Comparison of ENCODE assay signal across 7 cellular contexts in genomic region chr5:31531543-31531887, GRCh38. TPM values are rescaled to one million over a fixed set of nuclear protein-coding genes. Genes with fewer than 3 reads are reported as not detected.
A peak's percentile ranks its signal among the peaks of the same experiment; 100 is the strongest.
DNase-seq lines count a peak whose midpoint lies in the region; ATAC-seq, FAIRE-seq and TF ChIP-seq lines count a peak whose summit lies in the region.

No MANE protein-coding gene starts in this region.

- no peaks in the 10 kb centered on the region for H3K27me3 ChIP-seq in HUES64 (ENCODE audit: insufficient read depth, low read length)
- no peaks in the 10 kb centered on the region for H3K27me3 ChIP-seq in naive thymus-derived CD4-positive, alpha-beta T cell (ENCODE audit: control insufficient read depth in 2 of 2, insufficient read depth in 2 of 2, low read length in 2 of 2)

- TF ChIP-seq CTCF in WTC11 (IDR thresholded peaks at IDR 0.05) = no peak

- intact Hi-C loops in naive thymus-derived CD4-positive, alpha-beta T cell (cut with micrococcal nuclease) = loop anchor here in 1 of 2 donors (2.0 kb wide), 1 partner anchor 911 kb away; no protein-coding TSS in a partner anchor

- H3K4me3 Mint-ChIP-seq in WTC11 = peak overlapping the region; percentile 99
- peak overlapping the region; percentile 93 to 100 (median 98) for H3K4me3 Mint-ChIP-seq in naive thymus-derived CD4-positive, alpha-beta T cell

- H3K4me1 ChIP-seq in HUES64 (ENCODE audit: insufficient read depth, low read length) = 0 out of 2 replicates have a peak, but pooled peaks cover 4% of the 10 kb centered on the region
- H3K4me1 ChIP-seq in naive thymus-derived CD4-positive, alpha-beta T cell (ENCODE audit: control insufficient read depth in 2 of 2, insufficient read depth in 2 of 2, low read length in 2 of 2) = peaks cover 13 to 24% of the 10 kb centered on the region in 2 donors

- peak; percentile 28 for DNase-seq in GM12892 (ENCODE audit: insufficient read length)
- no peak for DNase-seq in WTC11 (ENCODE audit: low spot score)
- no peak for DNase-seq in epithelial cell of prostate (ENCODE audit: low read depth, low spot score)
- peak in 3 of 9 donors; percentile 8 to 45 (median 22) for DNase-seq in naive thymus-derived CD4-positive, alpha-beta T cell
- DNase-seq in urothelium cell line (ENCODE audit: low spot score) = peak; percentile 37

- CTCF ChIA-PET in WTC11 (lab: Charles Lee) = interaction anchor here (1.0 to 2.2 kb wide), 5 partner anchors 105 to 562 kb away, joined by 3 to 13 read pairs (median 3); no protein-coding TSS in a partner anchor
- CTCF ChIA-PET in naive thymus-derived CD4-positive, alpha-beta T cell (lab: Charles Lee) = interaction anchor here (0.7 kb wide), 1 partner anchor 11 kb away, joined by 3 read pairs; no protein-coding TSS in a partner anchor

- ATAC-seq in GM21619 (IDR thresholded peaks at IDR 0.05; ENCODE audit: unreplicated experiment) (peak; percentile 32), WTC11 (peak; percentile 1; the same call in 1 of the 2 replicates)
- ATAC-seq in naive thymus-derived CD4-positive, alpha-beta T cell = peak; percentile 31

- WGBS in HUES64 = under 1% methylated on average over 12 of the region's 13 CpGs

- H3K27ac ChIP-seq in HUES64 (ENCODE audit: low read depth, low read length) = peak overlapping the region; percentile 33; the same call in 1 of the 2 replicates
- peak overlapping the region; percentile 74 for H3K27ac ChIP-seq in epithelial cell of prostate
- H3K27ac ChIP-seq in naive thymus-derived CD4-positive, alpha-beta T cell (ENCODE audit: low read depth, low read length) = peak overlapping the region; percentile 89

- peak overlapping the region; percentile 80 for H3K9ac ChIP-seq in HUES64 (ENCODE audit: low read depth, low read length)

- peaks cover 46% of the 10 kb centered on the region for H3K36me3 Mint-ChIP-seq in WTC11
- H3K36me3 Mint-ChIP-seq in naive thymus-derived CD4-positive, alpha-beta T cell = peaks cover 17 to 42% (median 30%) of the 10 kb centered on the region in 5 donors

- no peak for TF ChIP-seq POLR2A in GM12892 (IDR thresholded peaks at IDR 0.05; ENCODE audit: low read depth, low read length)

- FAIRE-seq in GM12892 (lab: Jason Lieb, UNC) (no peak), urothelium cell line (lab: Jason Lieb, UNC) (no peak)

- H3K27me3 Mint-ChIP-seq in WTC11 (ENCODE audit: low read depth) = no peaks in the 10 kb centered on the region
- H3K27me3 Mint-ChIP-seq in naive thymus-derived CD4-positive, alpha-beta T cell = no peaks in the 10 kb centered on the region

- POLR2A ChIA-PET in WTC11 (lab: Charles Lee) = interaction anchor here (0.8 to 1.6 kb wide), 4 partner anchors 9 to 39 kb away, joined by 3 to 5 read pairs (median 4); no protein-coding TSS in a partner anchor
- POLR2A ChIA-PET in naive thymus-derived CD4-positive, alpha-beta T cell (lab: Charles Lee) = interaction anchor here (1.0 to 2.0 kb wide), 3 partner anchors 12 to 913 kb away, joined by 3 to 4 read pairs (median 3); partner anchors contain the start of genes GOLPH3 and ZFR

- H3K9me3 Mint-ChIP-seq in WTC11 = no peaks in the 10 kb centered on the region
- H3K9me3 Mint-ChIP-seq in naive thymus-derived CD4-positive, alpha-beta T cell = no peaks in the 10 kb centered on the region

- peak overlapping the region; percentile 97 for H3K27ac Mint-ChIP-seq in WTC11
- peak overlapping the region; percentile 83 to 96 (median 90) for H3K27ac Mint-ChIP-seq in naive thymus-derived CD4-positive, alpha-beta T cell

- H3K4me3 ChIP-seq in HUES64 (ENCODE audit: low read length) = peak overlapping the region; percentile 92
- H3K4me3 ChIP-seq in naive thymus-derived CD4-positive, alpha-beta T cell (ENCODE audit: low read length) = peak overlapping the region; percentile 97

- H3K9me3 ChIP-seq in HUES64 (ENCODE audit: insufficient read depth, low read depth, low read length) = no peaks in the 10 kb centered on the region
- H3K9me3 ChIP-seq in naive thymus-derived CD4-positive, alpha-beta T cell (ENCODE audit: control insufficient read depth in 2 of 3, low read length in 3 of 3) = no peaks in the 10 kb centered on the region

- H3K4me1 Mint-ChIP-seq in WTC11 = peaks cover 18% of the 10 kb centered on the region
- peaks cover 30 to 83% (median 72%) of the 10 kb centered on the region in 7 donors for H3K4me1 Mint-ChIP-seq in naive thymus-derived CD4-positive, alpha-beta T cell

- peaks cover 59% of the 10 kb centered on the region for H3K36me3 ChIP-seq in HUES64 (ENCODE audit: insufficient read depth, low read length)
- H3K36me3 ChIP-seq in naive thymus-derived CD4-positive, alpha-beta T cell (ENCODE audit: control insufficient read depth in 2 of 3, insufficient read depth in 3 of 3, low read length in 3 of 3) = peaks cover 0 to 51% (median 8%) of the 10 kb centered on the region in 3 experiments

TF ChIP-seq in WTC11, 78 proteins besides CTCF, POLR2A, EP300 and RAD21:
- TF ChIP-seq E2F5 (CRISPR knock-in tag; IDR thresholded peaks at IDR 0.05) = no peak
- no peak for TF ChIP-seq SOX15 (CRISPR knock-in tag; IDR thresholded peaks at IDR 0.05)
- TF ChIP-seq MXD4 (CRISPR knock-in tag; IDR thresholded peaks at IDR 0.05; ENCODE audit: borderline replicate concordance) = no peak
- no peak for TF ChIP-seq RORB (CRISPR knock-in tag; IDR thresholded peaks at IDR 0.05)

RNA-seq across cellular contexts. Expression of gene DROSHA, which starts 0.4 kb away (rescaled TPM):
- polyA plus RNA-seq in GM12892 (2012; ENCODE audit: missing spikeins) = 25.3 TPM
- 51.3 TPM for polyA plus RNA-seq in HUES64 (2013, experiment 1 of 2)
- polyA plus RNA-seq in HUES64 (2013, experiment 2 of 2) = 58.5 TPM
- 102 to 125 TPM (median 110 TPM) in 3 replicates for total RNA-seq in WTC11 (2021)
- total RNA-seq in naive thymus-derived CD4-positive, alpha-beta T cell = 10 to 100 TPM; 48.5 to 92.0 (median 75.7) TPM
- polyA plus RNA-seq in naive thymus-derived CD4-positive, alpha-beta T cell = 10 to 100 TPM; 11.2 to 44.1 TPM

RNA-seq across cellular contexts. Expression of gene C5orf22, which starts 0.6 kb away (rescaled TPM):
- 19.1 TPM for polyA plus RNA-seq in GM12892 (2012; ENCODE audit: missing spikeins)
- polyA plus RNA-seq in HUES64 (2013, experiment 1 of 2) = 23.9 TPM
- 25.2 TPM for polyA plus RNA-seq in HUES64 (2013, experiment 2 of 2)
- 30.8 to 40.6 TPM (median 36.6 TPM) in 3 replicates for total RNA-seq in WTC11 (2021)
- 10 to 100 TPM; 10.6 to 31.3 (median 30.6) TPM for total RNA-seq in naive thymus-derived CD4-positive, alpha-beta T cell
- 10 to 100 TPM; 22.0 to 23.6 TPM for polyA plus RNA-seq in naive thymus-derived CD4-positive, alpha-beta T cell

Comparison
In these comparisons a context has a peak if more than half of its experiments do, and no peak if none do; other contexts are left out.
1. DNase-seq: peak in GM12892 (single experiment) and urothelium cell line (single experiment); none in WTC11 (single experiment) and epithelial cell of prostate (single experiment).
2. H3K27ac ChIP-seq: peak in every context shown above with its lines; median percentile 89 in naive thymus-derived CD4-positive, alpha-beta T cell; 74 in epithelial cell of prostate; 33 in HUES64.
3. Peak in every context shown above with its lines, with median percentiles within 50 percentile points of each other: ATAC-seq.